Comparison of ENCODE assay signal across 9 cellular contexts in the genomic region with DNA sequence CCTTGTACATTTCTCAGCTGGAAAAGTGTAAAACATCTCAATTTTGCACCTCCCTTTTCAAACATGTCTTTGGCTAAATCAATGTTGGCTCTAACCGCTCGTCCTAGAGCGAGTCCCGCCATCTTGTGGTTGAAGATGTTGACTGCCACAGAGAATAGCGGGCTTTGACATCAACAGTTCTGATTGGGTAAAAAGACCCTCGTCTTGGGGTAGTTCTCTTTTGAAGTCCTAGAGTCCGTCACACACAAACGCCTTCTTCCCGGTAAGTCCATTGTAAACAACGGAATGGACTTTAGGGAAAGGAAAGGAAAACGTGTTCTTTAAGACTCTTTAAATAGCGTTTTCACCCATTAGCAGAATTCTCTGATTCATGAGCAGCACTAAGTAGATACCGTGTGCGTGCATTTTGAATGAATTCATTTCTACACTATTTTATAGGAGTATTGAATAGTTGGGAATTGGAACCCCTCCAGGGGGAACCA. TPM values are rescaled to one million over a fixed set of nuclear protein-coding genes. Genes with fewer than 3 reads are reported as not detected.
A peak's percentile ranks its signal among the peaks of the same experiment; 100 is the strongest.
DNase-seq lines count a peak whose midpoint lies in the region; ATAC-seq and TF ChIP-seq lines count a peak whose summit lies in the region.
"Had no signal": no experiment of that assay in that cellular context is flagged by ENCODE, and none has a peak within 500 bp of the region (broad histone marks: within the 10 kb centered on the region; RNA-seq: fewer than 3 reads in every experiment).

No MANE protein-coding gene starts in this region.

- peak; percentile 38; the same call in 1 of the 2 replicates for TF ChIP-seq CTCF in OCI-LY1 (IDR thresholded peaks at IDR 0.05; ENCODE audit: low read length)
- no peak for TF ChIP-seq CTCF in neutrophil (IDR thresholded peaks at IDR 0.05)

- peaks cover 15 to 31% of the 10 kb centered on the region in 2 donors for H3K36me3 Mint-ChIP-seq in activated naive CD4-positive, alpha-beta T cell treated with anti-CD3 and anti-CD28 coated beads, Interleukin-2, amount 50 U/mL, for 72 hours

- H3K27ac Mint-ChIP-seq in activated naive CD4-positive, alpha-beta T cell treated with anti-CD3 and anti-CD28 coated beads, Interleukin-2, amount 50 U/mL, for 72 hours, result peak overlapping the region; percentile 99 to 100

- H4K20me1 ChIP-seq in OCI-LY1 (ENCODE audit: insufficient read depth, low read length), result no peaks in the 10 kb centered on the region

- DNase-seq in COLO829 (ENCODE audit: low spot score) (peak; percentile 72), glomerular endothelial cell (ENCODE audit: extremely low read depth, low read depth, low spot score) (peak; percentile 87), SW 1271 (lab: John Stamatoyannopoulos, UW) (no peak)
- peak in 1 of 2 donors; percentile 41 for DNase-seq in activated naive CD4-positive, alpha-beta T cell treated with anti-CD3 and anti-CD28 coated beads, Interleukin-2, amount 50 U/mL, for 72 hours (ENCODE audit: low spot score in 2 of 2)

- peak overlapping the region; percentile 79; the same call in 1 of the 2 replicates for H3K9ac ChIP-seq in OCI-LY1 (ENCODE audit: low read length)

- H3K9me2 ChIP-seq in OCI-LY1 (ENCODE audit: low read depth, low read length), result no peaks in the 10 kb centered on the region

- peaks cover 9% of the 10 kb centered on the region for H3K36me3 ChIP-seq in OCI-LY1 (ENCODE audit: insufficient read depth, low read length)
- H3K36me3 ChIP-seq in neutrophil, result peaks cover 4% of the 10 kb centered on the region

- H3K4me1 ChIP-seq in OCI-LY1 (ENCODE audit: insufficient read depth, low read length, severe bottlenecking), result peaks cover 15% of the 10 kb centered on the region
- H3K4me1 ChIP-seq in neutrophil (ENCODE audit: control insufficient read depth in 1 of 2, insufficient read depth in 1 of 2, low read depth in 1 of 2, low read length in 1 of 2), result peaks cover 15 to 20% of the 10 kb centered on the region in 2 experiments

- 0 out of 2 replicates have a peak, but pooled peaks cover 4% of the 10 kb centered on the region for H3K9me3 ChIP-seq in OCI-LY1 (ENCODE audit: low read length)
- H3K9me3 ChIP-seq in neutrophil, result no peaks in the 10 kb centered on the region

- H3F3A ChIP-seq in OCI-LY1 (ENCODE audit: insufficient read depth, low read length), result no peaks in the 10 kb centered on the region

- H2AFZ ChIP-seq in OCI-LY1 (ENCODE audit: low read length), result peak overlapping the region; percentile 86

- H3K9me3 Mint-ChIP-seq in activated naive CD4-positive, alpha-beta T cell treated with anti-CD3 and anti-CD28 coated beads, Interleukin-2, amount 50 U/mL, for 72 hours, result peaks cover 4 to 6% of the 10 kb centered on the region in 2 donors

- H3K79me2 ChIP-seq in OCI-LY1 (ENCODE audit: insufficient read depth, low read length), result peaks cover 9% of the 10 kb centered on the region; the same call in 1 of the 2 replicates

- peak overlapping the region; percentile 83 for H3K4me3 ChIP-seq in OCI-LY1 (ENCODE audit: low read depth, low read length, poor library complexity, severe bottlenecking)
- peak overlapping the region; percentile 58 to 72 for H3K4me3 ChIP-seq in neutrophil (ENCODE audit: low read depth in 1 of 2, low read length in 1 of 2)

- no peak overlapping the region for H3K27ac ChIP-seq in OCI-LY1 (ENCODE audit: low read depth, low read length, poor library complexity, severe bottlenecking)
- H3K27ac ChIP-seq in neutrophil, result no peak overlapping the region

- peak overlapping the region; percentile 84 for H3K4me2 ChIP-seq in OCI-LY1 (ENCODE audit: low read length)

- ATAC-seq in GM19452 (IDR thresholded peaks at IDR 0.05; ENCODE audit: unreplicated experiment) (peak; percentile 52), HG03469 (IDR thresholded peaks at IDR 0.05; ENCODE audit: unreplicated experiment) (peak; percentile 2)
- peak; percentile 59 to 62 for ATAC-seq in activated naive CD4-positive, alpha-beta T cell treated with anti-CD3 and anti-CD28 coated beads, Interleukin-2, amount 50 U/mL, for 72 hours

- H3K27me3 ChIP-seq in OCI-LY1 (ENCODE audit: insufficient read depth, low read length) (no peaks in the 10 kb centered on the region), neutrophil (peaks cover 50% of the 10 kb centered on the region)

RNA-seq across cellular contexts. Expression of a gene that starts 0.5 kb away (rescaled TPM):
- total RNA-seq in activated naive CD4-positive, alpha-beta T cell treated with anti-CD3 and anti-CD28 coated beads, Interleukin-2, amount 50 U/mL, for 72 hours, result 100 to 1,000 TPM; 106 to 126 TPM
- total RNA-seq in glomerular endothelial cell, result 34.8 and 50.2 TPM in 2 replicates

RNA-seq across cellular contexts. Expression of a gene that starts 13.5 kb away (rescaled TPM):
- total RNA-seq in activated naive CD4-positive, alpha-beta T cell treated with anti-CD3 and anti-CD28 coated beads, Interleukin-2, amount 50 U/mL, for 72 hours, result under 1 TPM in 1 of 2 donors, not detected in 1; 0.18 TPM
- 0.29 and 0.58 TPM in 2 replicates for total RNA-seq in glomerular endothelial cell

RNA-seq across cellular contexts. Expression of a gene that starts 49.6 kb away (rescaled TPM):
- total RNA-seq in activated naive CD4-positive, alpha-beta T cell treated with anti-CD3 and anti-CD28 coated beads, Interleukin-2, amount 50 U/mL, for 72 hours, result not detected
- total RNA-seq in glomerular endothelial cell, result 168 and 436 TPM in 2 replicates
- total RNA-seq: frontal cortex had no signal

Comparison
In these comparisons a context has a peak if more than half of its experiments do, and no peak if none do; other contexts are left out.
1. DNase-seq: peak in COLO829 (single experiment) and glomerular endothelial cell (single experiment); none in SW 1271 (0 of 2).
2. ATAC-seq: peak in every context shown above with its lines; median percentile 60 in activated naive CD4-positive, alpha-beta T cell treated with anti-CD3 and anti-CD28 coated beads, Interleukin-2, amount 50 U/mL, for 72 hours; 52 in GM19452; 2 in HG03469.
3. RNA of a gene that starts 49.6 kb away (total RNA-seq): 168 to 436 TPM in glomerular endothelial cell; not detected in activated naive CD4-positive, alpha-beta T cell treated with anti-CD3 and anti-CD28 coated beads, Interleukin-2, amount 50 U/mL, for 72 hours; every median in the first group is over 100 times any median in the second.